8 cellular contexts compared by ENCODE assay signal in genomic region chr1:110407260-110408210, GRCh38. TPM values are rescaled to one million over a fixed set of nuclear protein-coding genes. Genes with fewer than 3 reads are reported as not detected.
DNase-seq lines count a peak whose midpoint lies in the region; ATAC-seq, FAIRE-seq and TF ChIP-seq lines count a peak whose summit lies in the region.

Gene LAMTOR5, minus strand, starts transcription at chr1:110407694. Its CDS starts 74 bp downstream, at chr1:110407620.

- peak in 3 of 4 donors; percentile 84 to 94 (median 88) for TF ChIP-seq POLR2A in esophagus squamous epithelium (IDR thresholded peaks at IDR 0.05)

- H3K36me3 ChIP-seq in esophagus squamous epithelium = peaks cover 7 to 33% (median 18%) of the 10 kb centered on the region in 3 donors

- peak in 3 of 6 experiments; percentile 15 to 52 (median 17) for TF ChIP-seq CTCF in esophagus squamous epithelium (IDR thresholded peaks at IDR 0.05)

- no peaks in the 10 kb centered on the region for H3K9me3 ChIP-seq in esophagus squamous epithelium

- peak; percentile 69 for DNase-seq in DMS79 (lab: John Stamatoyannopoulos, UW)
- peak; percentile 83 for DNase-seq in KG1 (lab: John Stamatoyannopoulos, UW)
- DNase-seq in RCC 7860 (ENCODE audit: low spot score) = peak; percentile 82
- DNase-seq in activated T-helper 1 cell treated with Interleukin-2 at 50 U/mL for 16 hours (ENCODE audit: low read depth) = peak; percentile 81
- peak; percentile 55 for DNase-seq in esophagus squamous epithelium (lab: John Stamatoyannopoulos, UW)
- DNase-seq in myocyte (ENCODE audit: low read depth) = peak; percentile 96
- peak; percentile 82 to 88 for DNase-seq in stimulated activated CD8-positive, alpha-beta memory T cell treated with anti-CD3 and anti-CD28 coated beads, Interleukin-7, amount 100 ng/mL, for 48 hours (ENCODE audit: extremely low read depth in 1 of 2, low read depth in 1 of 2)

- 0% methylated on average over 24 to 37 of the region's 76 CpGs for WGBS in esophagus squamous epithelium, 2 donors

- intact Hi-C loops in esophagus squamous epithelium (cut with DNase I) = loop anchor here (5.0 kb wide), 1 partner anchor 70 kb away; the partner anchor contains the start of gene RBM15

- peak within 1 kb of the TSS; percentile 96 to 99 (median 98) for H3K27ac ChIP-seq in esophagus squamous epithelium

- H3K4me3 ChIP-seq in esophagus squamous epithelium = peak within 1 kb of the TSS; percentile 91 to 100 (median 96)

- H3K27me3 ChIP-seq in esophagus squamous epithelium = no peaks in the 10 kb centered on the region

- peak; percentile 85 for ATAC-seq in GM21717 (IDR thresholded peaks at IDR 0.05; ENCODE audit: unreplicated experiment)

- FAIRE-seq in RCC 7860 (lab: Jason Lieb, UNC) = peak; percentile 54

- peaks cover 4 to 36% (median 15%) of the 10 kb centered on the region in 3 donors for H3K4me1 ChIP-seq in esophagus squamous epithelium

RNA-seq across cellular contexts. Expression of gene LAMTOR5, which starts in this region (rescaled TPM):
- total RNA-seq in esophagus squamous epithelium = 100 to 1,000 TPM in 2 of 4 donors, 10 to 100 TPM in 2; 31.6 to 113 (median 99.1) TPM
- 102 TPM in 2 replicates for total RNA-seq in myocyte
- 326 TPM for polyA plus RNA-seq in myocyte (2012)

Comparison
In these comparisons a context has a peak if more than half of its experiments do, and no peak if none do; other contexts are left out.
1. Peak in every context shown above with its lines: DNase-seq, ATAC-seq, H3K4me3 ChIP-seq and H3K27ac ChIP-seq.